8 cellular contexts compared by ENCODE assay signal in genomic region chr3:32238816-32239637, GRCh38. TPM values are rescaled to one million over a fixed set of nuclear protein-coding genes. Genes with fewer than 3 reads are reported as not detected.
DNase-seq lines count a peak whose midpoint lies in the region; ATAC-seq and TF ChIP-seq lines count a peak whose summit lies in the region.

No MANE protein-coding gene starts in this region.

- TF ChIP-seq POLR2A in lower leg skin (IDR thresholded peaks at IDR 0.05), result no peak

- no peaks in the 10 kb centered on the region for H3K36me3 ChIP-seq in KOPT-K1 (ENCODE audit: insufficient read depth, low read length)

- peak overlapping the region; percentile 80 for H3K4me3 Mint-ChIP-seq in WTC11

- peak; percentile 46 for ATAC-seq in GM18907 (IDR thresholded peaks at IDR 0.05; ENCODE audit: unreplicated experiment)
- ATAC-seq in WTC11, result peak; percentile 44
- ATAC-seq in HG03095 (IDR thresholded peaks at IDR 0.05; ENCODE audit: unreplicated experiment), result no peak

- CTCF ChIA-PET in WTC11 (lab: Charles Lee), result interaction anchor here (0.5 to 3.1 kb wide), 19 partner anchors 8 to 418 kb away, joined by 3 to 11 read pairs (median 4); partner anchors contain the start of gene CMTM7

- DNase-seq in ACHN (peak; percentile 28), WTC11 (ENCODE audit: low spot score) (peak; percentile 49), dermis blood vessel endothelial cell (peak; percentile 51), lower leg skin (ENCODE audit: low spot score in 2 of 2) (no peak)
- peak; percentile 56 for DNase-seq in stimulated activated CD8-positive, alpha-beta memory T cell treated with anti-CD3 and anti-CD28 coated beads, Interleukin-4, amount 100 ng/mL, for 48 hours

- no peak overlapping the region for H3K27ac Mint-ChIP-seq in WTC11

- H3K4me3 ChIP-seq in lower leg skin (ENCODE audit: low read depth, poor library complexity, severe bottlenecking), result peak overlapping the region; percentile 31

- peaks cover 50% of the 10 kb centered on the region for H3K27me3 Mint-ChIP-seq in WTC11 (ENCODE audit: low read depth)

- peak overlapping the region; percentile 56 for H3K27ac ChIP-seq in KOPT-K1 (ENCODE audit: low read depth, low read length, poor library complexity, severe bottlenecking)

- H3K9me3 ChIP-seq in KOPT-K1 (ENCODE audit: insufficient read depth, low read length, poor library complexity, severe bottlenecking), result no peaks in the 10 kb centered on the region

- in situ Hi-C loops in ACHN (cut with HindIII; ENCODE audit: low pct_ligation_motif_present, low pct_unique_long_range_greater_than_20kb, low sequenced_read_pairs), result no loop called here

- WGBS in lower leg skin, 2 donors, result 1 to 2% methylated on average over 26 to 54 of the region's 56 CpGs

- POLR2A ChIA-PET in WTC11 (lab: Charles Lee), result interaction anchor here (0.6 kb wide), 1 partner anchor 22 kb away, joined by 6 read pairs; no protein-coding TSS in a partner anchor

- H3K9me3 Mint-ChIP-seq in WTC11, result peaks cover 16% of the 10 kb centered on the region

- H3K36me3 Mint-ChIP-seq in WTC11, result peaks cover 21% of the 10 kb centered on the region

- intact Hi-C loops in lower leg skin (cut with DNase I; ENCODE audit: low total_unique reads), result no loop called here

- TF ChIP-seq CTCF in WTC11 (IDR thresholded peaks at IDR 0.05) (no peak), lower leg skin (IDR thresholded peaks at IDR 0.05) (no peak)

- H3K4me1 Mint-ChIP-seq in WTC11, result peaks cover 22% of the 10 kb centered on the region

TF ChIP-seq in WTC11, 78 proteins besides CTCF, POLR2A, EP300 and RAD21:
- TF ChIP-seq MYBL2 (CRISPR knock-in tag; IDR thresholded peaks at IDR 0.05), result 0 out of 2 replicates have a peak, but pooled peaks have one; percentile 63
- TF ChIP-seq, protein P1, sequence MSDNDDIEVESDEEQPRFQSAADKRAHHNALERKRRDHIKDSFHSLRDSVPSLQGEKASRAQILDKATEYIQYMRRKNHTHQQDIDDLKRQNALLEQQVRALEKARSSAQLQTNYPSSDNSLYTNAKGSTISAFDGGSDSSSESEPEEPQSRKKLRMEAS (CRISPR knock-in tag; IDR thresholded peaks at IDR 0.05), result peak; percentile 79
- TF ChIP-seq ARID4B (CRISPR knock-in tag; IDR thresholded peaks at IDR 0.05; ENCODE audit: borderline replicate concordance), result 0 out of 2 replicates have a peak, but pooled peaks have one; percentile 38
- TF ChIP-seq KAT7 (CRISPR knock-in tag; IDR thresholded peaks at IDR 0.05; ENCODE audit: borderline replicate concordance), result 0 out of 2 replicates have a peak, but pooled peaks have one; percentile 29
- no peak for TF ChIP-seq ZNF671 (CRISPR knock-in tag; IDR thresholded peaks at IDR 0.05)
- TF ChIP-seq GRHL2 (CRISPR knock-in tag; IDR thresholded peaks at IDR 0.05; ENCODE audit: insufficient replicate concordance, severe bottlenecking), result no peak
- TF ChIP-seq FOXP1 (CRISPR knock-in tag; IDR thresholded peaks at IDR 0.05; ENCODE audit: borderline replicate concordance), result peak; percentile 48; the same call in 1 of the 2 replicates
- TF ChIP-seq ATF6 (CRISPR knock-in tag; IDR thresholded peaks at IDR 0.05), result no peak
- TF ChIP-seq OVOL2 (CRISPR knock-in tag; IDR thresholded peaks at IDR 0.05; ENCODE audit: borderline replicate concordance), result no peak
- TF ChIP-seq, protein P2, sequence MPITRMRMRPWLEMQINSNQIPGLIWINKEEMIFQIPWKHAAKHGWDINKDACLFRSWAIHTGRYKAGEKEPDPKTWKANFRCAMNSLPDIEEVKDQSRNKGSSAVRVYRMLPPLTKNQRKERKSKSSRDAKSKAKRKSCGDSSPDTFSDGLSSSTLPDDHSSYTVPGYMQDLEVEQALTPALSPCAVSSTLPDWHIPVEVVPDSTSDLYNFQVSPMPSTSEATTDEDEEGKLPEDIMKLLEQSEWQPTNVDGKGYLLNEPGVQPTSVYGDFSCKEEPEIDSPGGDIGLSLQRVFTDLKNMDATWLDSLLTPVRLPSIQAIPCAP (CRISPR knock-in tag; IDR thresholded peaks at IDR 0.05), result peak; percentile 32; the same call in 1 of the 2 replicates
- peak; percentile 9; the same call in 1 of the 2 replicates for TF ChIP-seq PRDM15 (CRISPR knock-in tag; IDR thresholded peaks at IDR 0.05)
- TF ChIP-seq ZNF423 (CRISPR knock-in tag; IDR thresholded peaks at IDR 0.05), result peak; percentile 47; the same call in 1 of the 2 replicates
- TF ChIP-seq ZBTB43 (CRISPR knock-in tag; IDR thresholded peaks at IDR 0.05), result no peak
TF ChIP-seq in WTC11: peak in this region for 8.

RNA-seq across cellular contexts. Expression of gene CMTM8, which starts 0.5 kb away (rescaled TPM):
- total RNA-seq in WTC11 (2021) (9.0 to 11.2 TPM (median 9.1 TPM) in 3 replicates), dermis blood vessel endothelial cell (4.3 and 5.0 TPM in 2 replicates), lower leg skin (10 to 100 TPM; 11.0 to 24.7 (median 15.5) TPM)

Comparison
In these comparisons a context has a peak if more than half of its experiments do, and no peak if none do; other contexts are left out.
1. DNase-seq: peak in ACHN (single experiment), WTC11 (single experiment), dermis blood vessel endothelial cell (single experiment) and stimulated activated CD8-positive, alpha-beta memory T cell treated with anti-CD3 and anti-CD28 coated beads, Interleukin-4, amount 100 ng/mL, for 48 hours (single experiment); none in lower leg skin (0 of 2).